ENCODE assay signal across 10 cellular contexts in the genomic region with DNA sequence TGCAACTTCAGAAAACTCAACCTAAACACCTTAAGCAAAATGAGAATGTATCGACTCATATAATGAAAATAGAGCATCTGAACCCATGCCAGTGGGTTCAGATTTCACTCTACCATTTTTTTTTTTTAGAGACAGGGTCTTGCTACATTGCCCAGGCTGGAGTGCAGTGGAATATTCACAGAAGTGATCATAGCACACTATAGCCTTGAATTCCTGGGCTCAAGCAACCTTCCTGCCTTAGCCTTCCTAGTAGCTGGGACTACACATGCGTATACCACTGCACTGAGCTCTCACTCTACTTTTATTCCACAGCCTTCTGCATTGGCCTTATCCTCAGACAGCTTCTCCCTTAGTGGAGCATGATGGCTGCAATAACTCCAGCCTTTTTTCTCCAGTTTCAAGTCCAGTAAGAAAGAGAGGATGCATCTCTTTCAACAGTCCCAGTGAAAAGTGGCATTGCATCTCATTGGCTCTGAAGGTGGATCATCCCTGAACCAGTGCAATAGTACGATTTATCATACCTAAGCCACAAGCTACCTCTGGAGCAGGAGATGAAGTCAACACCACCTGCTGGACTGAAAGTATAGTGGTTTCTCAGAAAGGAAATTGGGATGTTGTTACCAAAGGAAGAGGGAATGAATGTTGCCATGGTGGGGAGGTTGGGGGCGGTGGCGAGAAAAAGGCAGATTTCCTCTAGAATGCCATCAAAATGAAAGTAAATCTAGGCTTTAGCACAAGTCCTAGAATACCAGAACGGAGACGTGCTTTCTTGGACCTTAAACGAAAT. TPM values are rescaled to one million over a fixed set of nuclear protein-coding genes. Genes with fewer than 3 reads are reported as not detected.
A peak's percentile ranks its signal among the peaks of the same experiment; 100 is the strongest.
DNase-seq lines count a peak whose midpoint lies in the region; ATAC-seq and TF ChIP-seq lines count a peak whose summit lies in the region.
"Had no signal": no experiment of that assay in that cellular context is flagged by ENCODE, and none has a peak within 500 bp of the region (broad histone marks: within the 10 kb centered on the region; RNA-seq: fewer than 3 reads in every experiment).

No MANE protein-coding gene starts in this region.

- no peaks in the 10 kb centered on the region for H3K9me2 ChIP-seq in PC-9 (ENCODE audit: insufficient read depth)

- H3F3A ChIP-seq in PC-9 (ENCODE audit: insufficient read depth, low read depth): no peaks in the 10 kb centered on the region; the same call in 1 of the 2 replicates

- H3K36me3 ChIP-seq in PC-9 (ENCODE audit: low read depth) (no peaks in the 10 kb centered on the region), stomach (no peaks in the 10 kb centered on the region)

- CTCF ChIA-PET in PC-9 (lab: Charles Lee): interaction anchor here (0.9 to 1.0 kb wide), 2 partner anchors 178 to 236 kb away, joined by 3 read pairs; no protein-coding TSS in a partner anchor

- WGBS in stomach, 5 donors: 79 to 86% (median 82%) methylated on average over 8 of the region's 8 CpGs

- no peak overlapping the region for H3K4me3 Mint-ChIP-seq in activated T-cell treated with anti-CD3 and anti-CD28 coated beads, Interleukin-2, amount 50 U/mL, for 4 hours

- no peaks in the 10 kb centered on the region for H3K4me1 Mint-ChIP-seq in activated T-cell treated with anti-CD3 and anti-CD28 coated beads, Interleukin-2, amount 50 U/mL, for 4 hours (ENCODE audit: low read depth)

- H2AFZ ChIP-seq in PC-9: no peak overlapping the region

- H3K4me1 ChIP-seq in PC-9 (replicated peaks; ENCODE audit: insufficient read depth): peaks cover 12% of the 10 kb centered on the region
- H3K4me1 ChIP-seq in stomach: peaks cover 8 to 37% (median 24%) of the 10 kb centered on the region in 4 donors

- TF ChIP-seq EP300 in stomach (IDR thresholded peaks at IDR 0.05): no peak

- H4K20me1 ChIP-seq in PC-9 (ENCODE audit: insufficient read depth): no peaks in the 10 kb centered on the region

- no peaks in the 10 kb centered on the region for H3K27me3 ChIP-seq in PC-9 (ENCODE audit: insufficient read depth, low read depth)
- H3K27me3 ChIP-seq in stomach: peaks cover 0 to 4% (median 0%) of the 10 kb centered on the region in 3 donors

- H3K36me3 Mint-ChIP-seq in activated T-cell treated with anti-CD3 and anti-CD28 coated beads, Interleukin-2, amount 50 U/mL, for 4 hours (ENCODE audit: insufficient read depth): no peaks in the 10 kb centered on the region
- H3K36me3 Mint-ChIP-seq: brain had no signal

- H3K9me3 Mint-ChIP-seq in activated T-cell treated with anti-CD3 and anti-CD28 coated beads, Interleukin-2, amount 50 U/mL, for 4 hours: peaks cover 2% of the 10 kb centered on the region

- H3K9me3 ChIP-seq in PC-9 (ENCODE audit: insufficient read depth, low read depth): no peaks in the 10 kb centered on the region; the same call in 1 of the 2 replicates
- H3K9me3 ChIP-seq in stomach: no peaks in the 10 kb centered on the region

- POLR2A ChIA-PET in PC-9 (lab: Charles Lee; ENCODE audit: unreplicated experiment): interaction anchor here (0.7 kb wide), 1 partner anchor 325 kb away, joined by 3 read pairs; no protein-coding TSS in a partner anchor

- peaks cover 15% of the 10 kb centered on the region for H3K27me3 Mint-ChIP-seq in activated T-cell treated with anti-CD3 and anti-CD28 coated beads, Interleukin-2, amount 50 U/mL, for 4 hours (ENCODE audit: low read depth)

- TF ChIP-seq POLR2A in stomach (IDR thresholded peaks at IDR 0.05): no peak

- peak in 2 of 3 experiments; percentile 3 to 12 for DNase-seq in NCI-H1417 (lab: John Stamatoyannopoulos, UW)
- DNase-seq in NCI-H1417 treated with DMSO at 0.1 percent for 48 hours (lab: John Stamatoyannopoulos, UW): no peak
- no peak for DNase-seq in PC-9
- peak; percentile 27 for DNase-seq in fibroblast of mammary gland (ENCODE audit: low read depth)
- DNase-seq in stomach: no peak
- DNase-seq in stimulated activated CD4-positive, alpha-beta T cell treated with anti-CD3 and anti-CD28 coated beads, Interleukin-2, amount 100 ng/mL, for 24 hours: no peak
- no peak for DNase-seq in activated T-cell treated with anti-CD3 and anti-CD28 coated beads, Interleukin-2, amount 50 U/mL, for 4 hours
- DNase-seq: NCI-H1694 had no signal

- H3K4me3 ChIP-seq in PC-9: no peak overlapping the region
- H3K4me3 ChIP-seq in fibroblast of mammary gland (ENCODE audit: control insufficient read depth, low read depth, low read length): no peak overlapping the region
- no peak overlapping the region for H3K4me3 ChIP-seq in stomach

- no peak overlapping the region for H3K4me2 ChIP-seq in PC-9

- ATAC-seq in HG02571 (IDR thresholded peaks at IDR 0.05; ENCODE audit: unreplicated experiment): no peak
- ATAC-seq in activated T-cell treated with anti-CD3 and anti-CD28 coated beads, Interleukin-2, amount 50 U/mL, for 4 hours: no peak

- no peak overlapping the region for H3K27ac ChIP-seq in PC-9
- H3K27ac ChIP-seq in stomach: peak overlapping the region in 4 of 5 donors; percentile 79 to 86 (median 85)

- intact Hi-C loops in PC-9 (cut with micrococcal nuclease; ENCODE audit: unreplicated experiment) (loop anchor here (10.0 kb wide), 2 partner anchors 121 to 319 kb away; a partner anchor contains a TSS), stomach (cut with DNase I; ENCODE audit: low total_unique reads) (no loop called here)

- BruUV-seq in PC-9 (replicated peaks; lab: Mats Ljungman, UMichigan): no TSS peak

- TF ChIP-seq CTCF in PC-9 (conservative IDR thresholded peaks at IDR 0.05) (peak; percentile 53), fibroblast of mammary gland (conservative IDR thresholded peaks at IDR 0.05; ENCODE audit: control insufficient read depth, insufficient read depth, low read depth, low read length) (peak; percentile 38), stomach (IDR thresholded peaks at IDR 0.05) (peak in 1 of 7 experiments; percentile 27)

- no peaks in the 10 kb centered on the region for H3K79me2 ChIP-seq in PC-9 (ENCODE audit: low read depth)

RNA-seq across cellular contexts. Expression of a gene that starts 2.0 kb away (rescaled TPM):
- total RNA-seq in PC-9 (2021) (6.3 and 7.6 TPM in 2 replicates), stomach (100 to 1,000 TPM in 2 of 5 donors, 10 to 100 TPM in 3; 18.9 to 188 (median 89.7) TPM)
- 10 to 100 TPM in 2 of 3 donors, 1 to 10 TPM in 1; 8.8 to 30.0 (median 23.7) TPM for polyA plus RNA-seq in stomach
- under 1 TPM in 2 of 3 donors, not detected in 1; 0.14 to 0.20 TPM for total RNA-seq in activated T-cell treated with anti-CD3 and anti-CD28 coated beads, Interleukin-2, amount 50 U/mL, for 4 hours

Comparison
In these comparisons a context has a peak if more than half of its experiments do, and no peak if none do; other contexts are left out.
1. DNase-seq: peak in NCI-H1417 (2 of 3) and fibroblast of mammary gland (single experiment); none in NCI-H1417 treated with DMSO at 0.1 percent for 48 hours (single experiment), PC-9 (0 of 2), stomach (single experiment), stimulated activated CD4-positive, alpha-beta T cell treated with anti-CD3 and anti-CD28 coated beads, Interleukin-2, amount 100 ng/mL, for 24 hours (0 of 2) and activated T-cell treated with anti-CD3 and anti-CD28 coated beads, Interleukin-2, amount 50 U/mL, for 4 hours (single experiment).